In the genomic region with DNA sequence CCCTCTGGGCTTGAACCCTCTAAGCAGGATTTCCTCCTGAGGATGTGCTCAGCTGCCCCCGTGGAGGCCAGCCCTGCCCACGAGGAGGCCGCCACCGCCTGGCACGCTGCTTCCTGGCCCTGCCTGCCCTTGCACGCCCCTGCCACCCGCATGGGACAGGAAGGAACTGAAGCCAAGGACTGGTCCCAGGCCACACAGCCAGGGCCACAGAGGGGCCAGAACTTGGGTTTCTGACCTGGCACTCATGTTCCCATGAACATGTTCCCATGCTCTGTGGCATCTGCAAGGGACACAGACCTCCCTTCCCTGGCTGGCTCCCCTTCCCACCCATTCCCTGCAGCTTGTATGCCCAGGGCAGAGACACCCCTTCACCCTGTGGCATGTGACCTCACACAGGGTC, we compare ENCODE assay signal across 1 cellular context.
A peak's percentile ranks its signal among the peaks of the same experiment; 100 is the strongest.
TF ChIP-seq lines count a peak whose summit lies in the region.

No MANE protein-coding gene starts in this region.

TF ChIP-seq in HepG2, 621 proteins besides CTCF, POLR2A, EP300 and RAD21 (continued from another document):
- TF ChIP-seq AFF4 (CRISPR knock-in tag; IDR thresholded peaks at IDR 0.05) (no peak), NKX3-1 (CRISPR knock-in tag; IDR thresholded peaks at IDR 0.05) (no peak), MTA1 (CRISPR knock-in tag; IDR thresholded peaks at IDR 0.05; ENCODE audit: borderline replicate concordance) (0 out of 2 replicates have a peak, but pooled peaks have one; percentile 18), SMAD1 (CRISPR knock-in tag; IDR thresholded peaks at IDR 0.05; ENCODE audit: borderline replicate concordance, low read depth) (peak; percentile 68; the same call in 1 of the 2 replicates)
- TF ChIP-seq, protein P1, sequence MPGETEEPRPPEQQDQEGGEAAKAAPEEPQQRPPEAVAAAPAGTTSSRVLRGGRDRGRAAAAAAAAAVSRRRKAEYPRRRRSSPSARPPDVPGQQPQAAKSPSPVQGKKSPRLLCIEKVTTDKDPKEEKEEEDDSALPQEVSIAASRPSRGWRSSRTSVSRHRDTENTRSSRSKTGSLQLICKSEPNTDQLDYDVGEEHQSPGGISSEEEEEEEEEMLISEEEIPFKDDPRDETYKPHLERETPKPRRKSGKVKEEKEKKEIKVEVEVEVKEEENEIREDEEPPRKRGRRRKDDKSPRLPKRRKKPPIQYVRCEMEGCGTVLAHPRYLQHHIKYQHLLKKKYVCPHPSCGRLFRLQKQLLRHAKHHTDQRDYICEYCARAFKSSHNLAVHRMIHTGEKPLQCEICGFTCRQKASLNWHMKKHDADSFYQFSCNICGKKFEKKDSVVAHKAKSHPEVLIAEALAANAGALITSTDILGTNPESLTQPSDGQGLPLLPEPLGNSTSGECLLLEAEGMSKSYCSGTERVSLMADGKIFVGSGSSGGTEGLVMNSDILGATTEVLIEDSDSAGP (CRISPR knock-in tag; IDR thresholded peaks at IDR 0.05; ENCODE audit: borderline replicate concordance): no peak
